ENCODE assay signal across 8 cellular contexts in the genomic region with DNA sequence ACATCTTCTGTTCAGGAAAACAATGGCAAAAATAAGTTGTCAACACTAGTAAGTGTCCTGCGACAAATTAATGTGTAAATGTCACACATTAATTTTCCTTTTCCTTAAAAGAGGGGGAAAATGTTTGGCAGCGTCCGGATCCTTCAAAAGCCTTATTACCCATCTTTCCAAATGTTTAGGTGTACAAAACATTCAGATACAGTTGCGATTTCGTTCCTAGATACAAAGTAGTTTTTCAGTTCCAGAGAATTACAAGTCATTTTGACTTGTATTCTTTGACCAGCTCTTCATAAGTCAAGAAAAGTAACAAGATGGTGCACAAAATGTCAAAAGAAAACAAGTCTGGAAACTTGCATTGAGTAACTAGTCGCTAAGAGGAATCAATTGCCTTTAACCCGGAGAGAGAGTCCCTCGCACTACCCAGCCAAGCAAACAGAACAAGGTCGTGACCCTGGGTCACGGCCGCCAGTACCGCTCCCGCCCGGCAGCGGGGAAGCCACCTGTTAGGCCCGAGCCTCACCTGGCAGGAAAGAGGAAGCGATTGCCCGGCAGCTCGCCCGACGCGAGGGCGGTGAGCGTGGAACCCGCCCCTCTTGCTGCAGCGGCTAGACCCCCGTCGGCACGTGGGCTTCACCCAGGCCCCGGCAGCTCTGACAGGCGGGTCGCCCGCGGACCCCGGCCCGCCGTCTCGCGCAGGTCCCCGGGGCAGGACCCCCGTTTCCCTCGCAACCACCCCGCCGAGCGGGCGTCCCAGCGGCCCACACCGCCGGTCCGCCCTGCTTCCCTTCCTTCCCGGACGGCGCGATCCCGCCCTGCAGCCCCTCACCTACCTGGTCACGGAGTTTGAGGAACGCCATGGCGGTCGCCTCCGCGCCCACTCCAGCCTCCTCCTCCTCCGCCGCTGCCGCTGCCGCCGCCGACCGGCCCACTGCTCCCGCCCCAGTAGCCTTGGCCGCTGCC.
DNase-seq lines count a peak whose midpoint lies in the region; ATAC-seq, FAIRE-seq and TF ChIP-seq lines count a peak whose summit lies in the region.

No MANE protein-coding gene starts in this region.

- H3K36me3 ChIP-seq in DND-41 (ENCODE audit: insufficient read depth, low read length) (peaks cover 5% of the 10 kb centered on the region; the same call in 1 of the 2 replicates), astrocyte (ENCODE audit: insufficient read depth, low read length) (no peaks in the 10 kb centered on the region), spleen (no peaks in the 10 kb centered on the region)

- H3K4me1 ChIP-seq in DND-41 (ENCODE audit: insufficient read depth, low read length) (peaks cover 44% of the 10 kb centered on the region), astrocyte (ENCODE audit: insufficient read depth, low read length) (peaks cover 14% of the 10 kb centered on the region), spleen (peaks cover 5 to 44% (median 28%) of the 10 kb centered on the region in 6 donors)

- H2AFZ ChIP-seq in DND-41 (ENCODE audit: low read depth, low read length): peak overlapping the region; percentile 92
- peak overlapping the region; percentile 75 for H2AFZ ChIP-seq in astrocyte (ENCODE audit: low read depth, low read length)

- FAIRE-seq in astrocyte (lab: Jason Lieb, UNC): no peak

- H3K9me3 Mint-ChIP-seq in astrocyte (ENCODE audit: unreplicated experiment): peaks cover 1% of the 10 kb centered on the region

- H3K4me3 ChIP-seq in DND-41 (ENCODE audit: low read depth in 1 of 2, low read length in 2 of 2) (peak overlapping the region; percentile 91), astrocyte (ENCODE audit: insufficient read depth, low read depth, low read length) (peak overlapping the region; percentile 81), spleen (peak overlapping the region; percentile 88 to 98 (median 96))

- H3K36me3 Mint-ChIP-seq in astrocyte (ENCODE audit: low read depth, unreplicated experiment): peaks cover 4% of the 10 kb centered on the region

- ATAC-seq in DND-41 (ENCODE audit: insufficient read depth, low read depth) (peak; percentile 19), GM19467 (IDR thresholded peaks at IDR 0.05; ENCODE audit: unreplicated experiment) (peak; percentile 66), HG03575 (IDR thresholded peaks at IDR 0.05; ENCODE audit: extremely low read depth, insufficient number of reproducible peaks, low FRiP score, unreplicated experiment) (peak; percentile 37)

- intact Hi-C loops in spleen (cut with DNase I; ENCODE audit: low total_unique reads): no loop called here

- H3K79me2 ChIP-seq in DND-41 (ENCODE audit: insufficient read depth, low read length) (peaks cover 55% of the 10 kb centered on the region), astrocyte (ENCODE audit: insufficient read depth, low read length) (peaks cover 54% of the 10 kb centered on the region)

- H3K9ac ChIP-seq in DND-41 (ENCODE audit: low read depth, low read length) (peak overlapping the region; percentile 89), astrocyte (ENCODE audit: low read length) (peak overlapping the region; percentile 82)

- TF ChIP-seq POLR2A in spleen (IDR thresholded peaks at IDR 0.05): no peak

- peaks cover 14% of the 10 kb centered on the region for H3K4me1 Mint-ChIP-seq in astrocyte (ENCODE audit: low read depth, unreplicated experiment)

- H3K27ac Mint-ChIP-seq in astrocyte (ENCODE audit: unreplicated experiment): peak overlapping the region; percentile 74

- H3K27me3 ChIP-seq in DND-41 (ENCODE audit: insufficient read depth, low read length, poor library complexity) (no peaks in the 10 kb centered on the region), astrocyte (ENCODE audit: insufficient read depth, low read length) (no peaks in the 10 kb centered on the region), spleen (replicated peaks in 1 of 7) (no peaks in the 10 kb centered on the region)

- no peaks in the 10 kb centered on the region for H3K9me3 ChIP-seq in DND-41 (ENCODE audit: insufficient read depth, low read length, severe bottlenecking)
- no peaks in the 10 kb centered on the region for H3K9me3 ChIP-seq in astrocyte (ENCODE audit: insufficient read depth, low read depth, low read length)
- no peaks in the 10 kb centered on the region for H3K9me3 ChIP-seq in spleen

- no peaks in the 10 kb centered on the region for H3K27me3 Mint-ChIP-seq in astrocyte (ENCODE audit: low read depth, unreplicated experiment)

- peak overlapping the region; percentile 92 for H3K4me2 ChIP-seq in DND-41 (ENCODE audit: insufficient read depth, low read length)
- H3K4me2 ChIP-seq in astrocyte (ENCODE audit: low read length): peak overlapping the region; percentile 97

- peak overlapping the region; percentile 71 for H3K27ac ChIP-seq in DND-41 (ENCODE audit: low read length)
- H3K27ac ChIP-seq in astrocyte (ENCODE audit: low read depth, low read length): peak overlapping the region; percentile 23
- H3K27ac ChIP-seq in spleen: peak overlapping the region; percentile 52 to 92 (median 86)

- DNase-seq in DND-41 (peak; percentile 59), SW480 (ENCODE audit: low spot score) (peak; percentile 70), astrocyte (ENCODE audit: low read depth) (no peak), iPS-NIHi11 (ENCODE audit: low spot score) (peak; percentile 73), spleen (peak; percentile 95), OCI-M2 (lab: John Stamatoyannopoulos, UW; ENCODE audit: unreplicated experiment) (no peak)

- peak overlapping the region; percentile 99 for H3K4me3 Mint-ChIP-seq in astrocyte (ENCODE audit: unreplicated experiment)

- TF ChIP-seq CTCF in DND-41 (IDR thresholded peaks at IDR 0.05; ENCODE audit: borderline replicate concordance, extremely low read depth, low read length, poor library complexity, severe bottlenecking) (no peak), astrocyte (IDR thresholded peaks at IDR 0.05; ENCODE audit: insufficient read depth, low read depth, low read length) (no peak), spleen (IDR thresholded peaks at IDR 0.05 in 8 of 11, conservative IDR thresholded peaks at IDR 0.05 in 3 of 11) (peak in 10 of 11 experiments; percentile 6 to 50 (median 36))

- 5 to 18% (median 7%) methylated on average over 16 to 70 of the region's 70 CpGs for WGBS in spleen, 5 donors

- H4K20me1 ChIP-seq in DND-41 (ENCODE audit: insufficient read depth, low read length): peaks cover 8% of the 10 kb centered on the region; the same call in 1 of the 2 replicates
- peaks cover 9% of the 10 kb centered on the region for H4K20me1 ChIP-seq in astrocyte (ENCODE audit: insufficient read depth, low read length)

Comparison
In these comparisons a context has a peak if more than half of its experiments do, and no peak if none do; other contexts are left out.
1. DNase-seq: peak in DND-41 (single experiment), SW480 (single experiment), iPS-NIHi11 (single experiment) and spleen (single experiment); none in astrocyte (single experiment) and OCI-M2 (single experiment).
2. H3K27ac ChIP-seq: peak in every context shown above with its lines; median percentile 86 in spleen; 71 in DND-41; 23 in astrocyte.
3. CTCF ChIP-seq: peak in spleen (10 of 11); none in DND-41 (single experiment) and astrocyte (single experiment).
4. Peak in every context shown above with its lines, with median percentiles within 50 percentile points of each other: ATAC-seq and H3K4me3 ChIP-seq.